21 cellular contexts compared by ENCODE assay signal in genomic region chr12:132787877-132788276, GRCh38.
"Had no signal": no experiment of that assay in that cellular context is flagged by ENCODE, and none has a peak within 500 bp of the region (broad histone marks: within the 10 kb centered on the region; RNA-seq: fewer than 3 reads in every experiment).

No MANE protein-coding gene starts in this region.

- H3K27me3 Mint-ChIP-seq: activated CD4-positive, alpha-beta T cell treated with anti-CD3 and anti-CD28 coated beads, Interleukin-2, amount 10 ng/mL, durations not matched to agents 24 days and 14 days; memory B cell; naive thymus-derived CD4-positive, alpha-beta T cell had no signal

- H3K27ac Mint-ChIP-seq: activated CD4-positive, alpha-beta T cell treated with anti-CD3 and anti-CD28 coated beads, Interleukin-2, amount 10 ng/mL, durations not matched to agents 24 days and 14 days; activated naive CD4-positive, alpha-beta T cell treated with anti-CD3 and anti-CD28 coated beads for 36 hours; activated T-helper 2 cell treated with anti-CD3 and anti-CD28 coated beads, Interferon-gamma antibody, Interleukin-2, Interleukin-4, amounts not matched to agents 10 μg/mL and 5 μg/mL and 100 μg/mL, durations not matched to agents 14 hours and 24 hours and 36 hours had no signal

- H3K9me3 Mint-ChIP-seq: activated CD4-positive, alpha-beta T cell treated with anti-CD3 and anti-CD28 coated beads, Interleukin-2, amount 10 ng/mL, durations not matched to agents 24 days and 14 days; activated naive CD4-positive, alpha-beta T cell treated with anti-CD3 and anti-CD28 coated beads for 36 hours; activated T-helper 2 cell treated with anti-CD3 and anti-CD28 coated beads, Interferon-gamma antibody, Interleukin-2, Interleukin-4, amounts not matched to agents 10 μg/mL and 5 μg/mL and 100 μg/mL, durations not matched to agents 14 hours and 24 hours and 36 hours; memory B cell had no signal

- H3K4me3 ChIP-seq: coronary artery, left ventricle myocardium inferior, mucosa of descending colon, suprapubic skin, upper lobe of left lung had no signal

- H3K4me1 ChIP-seq: foreskin keratinocyte, left ventricle myocardium inferior, suprapubic skin, upper lobe of left lung had no signal

- DNase-seq: activated CD4-positive, alpha-beta T cell treated with anti-CD3 and anti-CD28 coated beads, Interleukin-2, amount 10 ng/mL, durations not matched to agents 24 days and 14 days; activated CD4-positive, CD25-positive, alpha-beta regulatory T cell; activated naive CD4-positive, alpha-beta T cell treated with anti-CD3 and anti-CD28 coated beads for 36 hours; activated T-cell treated with anti-CD3 and anti-CD28 coated beads for 4 hours; caudate nucleus; effector CD4-positive, alpha-beta T cell; foreskin keratinocyte; left ventricle myocardium inferior; mucosa of descending colon; naive thymus-derived CD4-positive, alpha-beta T cell; nucleus accumbens; posterior cingulate gyrus; retina; stimulated activated CD4-positive, alpha-beta T cell treated with anti-CD3 and anti-CD28 coated beads, Interleukin-2, amount 100 ng/mL, for 48 hours; stimulated activated naive CD4-positive, alpha-beta T cell treated with Interleukin-2 at 50 U/mL for 16 hours; T-helper 2 cell had no signal

- H3K9me3 ChIP-seq: left ventricle myocardium inferior, mucosa of descending colon, suprapubic skin, upper lobe of left lung had no signal

- H3K27me3 ChIP-seq: foreskin keratinocyte, suprapubic skin, upper lobe of left lung had no signal

- H3K27ac ChIP-seq: coronary artery, foreskin keratinocyte, left ventricle myocardium inferior, suprapubic skin, upper lobe of left lung had no signal

- ATAC-seq: naive thymus-derived CD4-positive, alpha-beta T cell had no signal

- H3K4me3 Mint-ChIP-seq: activated CD4-positive, alpha-beta T cell treated with anti-CD3 and anti-CD28 coated beads, Interleukin-2, amount 10 ng/mL, durations not matched to agents 24 days and 14 days; activated naive CD4-positive, alpha-beta T cell treated with anti-CD3 and anti-CD28 coated beads for 36 hours; memory B cell; naive thymus-derived CD4-positive, alpha-beta T cell had no signal

- H3K4me1 Mint-ChIP-seq: activated CD4-positive, alpha-beta T cell treated with anti-CD3 and anti-CD28 coated beads, Interleukin-2, amount 10 ng/mL, durations not matched to agents 24 days and 14 days had no signal
